Comparison of ENCODE assay signal across 26 cellular contexts in genomic region chr13:36354842-36355241, GRCh38. TPM values are rescaled to one million over a fixed set of nuclear protein-coding genes. Genes with fewer than 3 reads are reported as not detected.
"Had no signal": no experiment of that assay in that cellular context is flagged by ENCODE, and none has a peak within 500 bp of the region (broad histone marks: within the 10 kb centered on the region; RNA-seq: fewer than 3 reads in every experiment).

No MANE protein-coding gene starts in this region.

- H3K9me3 ChIP-seq: SJCRH30 had no signal

- H3K4me1 ChIP-seq: SJCRH30 had no signal

- H3K4me3 ChIP-seq: K562, SJCRH30 had no signal

- H3K4me3 Mint-ChIP-seq: IgD-negative memory B cell had no signal

- H3K9ac ChIP-seq: KMS-11 had no signal

- ATAC-seq: K562, Panc1, PC-3, SK-N-SH treated with all-trans-retinoic acid at 6 μM for 48 hours had no signal

- H3K9me3 Mint-ChIP-seq: IgD-negative memory B cell had no signal

- H3K36me3 ChIP-seq: SJCRH30 had no signal

- H3K4me2 ChIP-seq: KMS-11 had no signal

- H3K27me3 ChIP-seq: SJCRH30 had no signal

- H3K4me1 Mint-ChIP-seq: IgD-negative memory B cell had no signal

- DNase-seq: Kasumi-1, MM.1S, NCI-H1092 treated with DMSO at 0.1 percent for 48 hours, NCI-H1436, NCI-H187, NCI-H2029, NCI-H2081 treated with DMSO at 0.1 percent for 48 hours, NCI-H2171, NCI-H226, NCI-H446, NCI-H510A, NCI-H524 treated with DMSO at 0.1 percent for 48 hours, NCI-H69, NCI-H774, PC-3, SHP77, SJCRH30 had no signal

- H3K27ac ChIP-seq: HL-60, KMS-11, RWPE1, SJCRH30 had no signal

- FAIRE-seq: HTR-8/SVneo, K562 had no signal

- H3K27ac Mint-ChIP-seq: IgD-negative memory B cell had no signal

RNA-seq across cellular contexts. Expression of gene SPART, which starts 8.6 kb away (rescaled TPM):
- total RNA-seq: OCI-LY7 had no signal

RNA-seq across cellular contexts. Expression of gene CCDC169, which starts 57.2 kb away (rescaled TPM):
- total RNA-seq: OCI-LY7 had no signal
- polyA plus RNA-seq: IgD-negative memory B cell had no signal
